ENCODE assay signal across 29 cellular contexts in genomic region chr7:105057472-105057871, GRCh38. TPM values are rescaled to one million over a fixed set of nuclear protein-coding genes. Genes with fewer than 3 reads are reported as not detected.
A peak's percentile ranks its signal among the peaks of the same experiment; 100 is the strongest.
DNase-seq lines count a peak whose midpoint lies in the region; ATAC-seq and TF ChIP-seq lines count a peak whose summit lies in the region.
"Had no signal": no experiment of that assay in that cellular context is flagged by ENCODE, and none has a peak within 500 bp of the region (broad histone marks: within the 10 kb centered on the region; RNA-seq: fewer than 3 reads in every experiment).

No MANE protein-coding gene starts in this region.

- ATAC-seq in activated B cell treated with CpG ODN at 0.5 μM for 24 hours (ENCODE audit: low read depth) = no peak
- ATAC-seq in natural killer cell = no peak
- ATAC-seq: activated CD8-positive, alpha-beta T cell treated with anti-CD3 and anti-CD28 coated beads for 36 hours; PC-3; upper lobe of right lung had no signal

- H3K36me3 ChIP-seq in CD4-positive, alpha-beta memory T cell (ENCODE audit: insufficient read depth, low read length) = no peaks in the 10 kb centered on the region
- no peaks in the 10 kb centered on the region for H3K36me3 ChIP-seq in vagina
- peaks cover 9% of the 10 kb centered on the region for H3K36me3 ChIP-seq in A673 (ENCODE audit: insufficient read depth, low read length, poor library complexity, severe bottlenecking)
- peaks cover 31% of the 10 kb centered on the region for H3K36me3 ChIP-seq in WERI-Rb-1
- H3K36me3 ChIP-seq: colonic mucosa, right atrium auricular region had no signal

- peaks cover 28% of the 10 kb centered on the region for H3K4me1 Mint-ChIP-seq in T-helper 2 cell treated with Interferon-gamma antibody and Interleukin-4, amounts not matched to agents 5 μg/mL and 100 μg/mL, for 36 hours (ENCODE audit: low read depth)
- H3K4me1 Mint-ChIP-seq in CD4-positive, alpha-beta memory T cell = peaks cover 53 to 90% (median 71%) of the 10 kb centered on the region in 4 donors
- peaks cover 50% of the 10 kb centered on the region for H3K4me1 Mint-ChIP-seq in activated B cell treated with CpG ODN at 0.5 μM for 24 hours
- H3K4me1 Mint-ChIP-seq in natural killer cell = peaks cover 63 to 67% of the 10 kb centered on the region in 2 donors
- H3K4me1 Mint-ChIP-seq: neural crest cell had no signal

- H3K36me3 Mint-ChIP-seq in T-helper 2 cell treated with Interferon-gamma antibody and Interleukin-4, amounts not matched to agents 5 μg/mL and 100 μg/mL, for 36 hours (ENCODE audit: low read depth) = peaks cover 25% of the 10 kb centered on the region
- H3K36me3 Mint-ChIP-seq in CD4-positive, alpha-beta memory T cell = peaks cover 13 to 69% of the 10 kb centered on the region in 2 donors
- H3K36me3 Mint-ChIP-seq in activated B cell treated with CpG ODN at 0.5 μM for 24 hours (ENCODE audit: low read depth) (peaks cover 75% of the 10 kb centered on the region), natural killer cell (no peaks in the 10 kb centered on the region)

- H3K4me1 ChIP-seq in CD4-positive, alpha-beta memory T cell (ENCODE audit: insufficient read depth, low read length) = peaks cover 88% of the 10 kb centered on the region
- peaks cover 41% of the 10 kb centered on the region for H3K4me1 ChIP-seq in vagina
- H3K4me1 ChIP-seq in A673 (ENCODE audit: insufficient read depth, low read length, poor library complexity, severe bottlenecking) = no peaks in the 10 kb centered on the region
- H3K4me1 ChIP-seq: colonic mucosa had no signal

- DNase-seq in T-helper 2 cell treated with Interferon-gamma antibody and Interleukin-4, amounts not matched to agents 5 μg/mL and 100 μg/mL, for 36 hours (ENCODE audit: low spot score) = no peak
- DNase-seq in T-helper 2 cell (no peak), activated B cell treated with CpG ODN at 0.5 μM for 24 hours (no peak), natural killer cell (no peak), vagina (ENCODE audit: extremely low spot score in 2 of 2) (no peak), A673 (ENCODE audit: low spot score) (no peak), WERI-Rb-1 (no peak)
- no peak for DNase-seq in CD4-positive, alpha-beta memory T cell
- DNase-seq: activated CD8-positive, alpha-beta T cell treated with anti-CD3 and anti-CD28 coated beads for 36 hours; activated naive CD4-positive, alpha-beta T cell; activated T-cell treated with anti-CD3 and anti-CD28 coated beads for 4 hours; amygdala; colonic mucosa; effector CD8-positive, alpha-beta T cell; midbrain; NCI-H1092 treated with DMSO at 0.1 percent for 48 hours; NCI-H187; NCI-H2171 treated with DMSO at 0.1 percent for 48 hours; NCI-H524; NK-92 treated with Interleukin-12 subunit alpha and Interleukin-12 subunit beta, amount 100 ng/mL, for 24 hours; PC-3; SK-N-SH; stimulated activated CD4-positive, alpha-beta T cell treated with anti-CD3 and anti-CD28 coated beads, Interleukin-2, amount 100 ng/mL, for 24 hours; substantia nigra; upper lobe of right lung had no signal

- H3K27ac ChIP-seq in CD4-positive, alpha-beta memory T cell (ENCODE audit: low read depth, low read length) = no peak overlapping the region
- H3K27ac ChIP-seq in vagina = no peak overlapping the region
- no peak overlapping the region for H3K27ac ChIP-seq in A673 (ENCODE audit: low read depth, low read length, poor library complexity, severe bottlenecking)
- H3K27ac ChIP-seq in WERI-Rb-1 = no peak overlapping the region
- H3K27ac ChIP-seq: 22Rv1, colonic mucosa, parathyroid adenoma, right atrium auricular region, upper lobe of right lung had no signal

- H3K27me3 Mint-ChIP-seq in T-helper 2 cell treated with Interferon-gamma antibody and Interleukin-4, amounts not matched to agents 5 μg/mL and 100 μg/mL, for 36 hours (ENCODE audit: low read depth) = no peaks in the 10 kb centered on the region
- no peaks in the 10 kb centered on the region for H3K27me3 Mint-ChIP-seq in CD4-positive, alpha-beta memory T cell
- H3K27me3 Mint-ChIP-seq in activated B cell treated with CpG ODN at 0.5 μM for 24 hours (no peaks in the 10 kb centered on the region), natural killer cell (ENCODE audit: low read depth in 2 of 2) (no peaks in the 10 kb centered on the region)
- H3K27me3 Mint-ChIP-seq: activated CD8-positive, alpha-beta T cell treated with anti-CD3 and anti-CD28 coated beads for 36 hours had no signal

- H3K4me3 ChIP-seq in CD4-positive, alpha-beta memory T cell (ENCODE audit: low read length in 2 of 2) = no peak overlapping the region
- no peak overlapping the region for H3K4me3 ChIP-seq in vagina
- no peak overlapping the region for H3K4me3 ChIP-seq in A673 (ENCODE audit: low read depth, low read length, poor library complexity, severe bottlenecking)
- H3K4me3 ChIP-seq in WERI-Rb-1 (ENCODE audit: low read depth, low read length) = no peak overlapping the region
- H3K4me3 ChIP-seq: colonic mucosa, right atrium auricular region, upper lobe of right lung had no signal

- H3K9me3 Mint-ChIP-seq in T-helper 2 cell treated with Interferon-gamma antibody and Interleukin-4, amounts not matched to agents 5 μg/mL and 100 μg/mL, for 36 hours = no peaks in the 10 kb centered on the region
- H3K9me3 Mint-ChIP-seq in CD4-positive, alpha-beta memory T cell = peaks cover 0 to 3% (median 0%) of the 10 kb centered on the region in 8 donors
- no peaks in the 10 kb centered on the region for H3K9me3 Mint-ChIP-seq in activated B cell treated with CpG ODN at 0.5 μM for 24 hours
- no peaks in the 10 kb centered on the region for H3K9me3 Mint-ChIP-seq in natural killer cell
- H3K9me3 Mint-ChIP-seq: activated CD8-positive, alpha-beta T cell treated with anti-CD3 and anti-CD28 coated beads for 36 hours; neural crest cell had no signal

- H3K4me3 Mint-ChIP-seq in T-helper 2 cell treated with Interferon-gamma antibody and Interleukin-4, amounts not matched to agents 5 μg/mL and 100 μg/mL, for 36 hours = no peak overlapping the region
- peak overlapping the region in 4 of 8 donors; percentile 6 to 59 (median 34) for H3K4me3 Mint-ChIP-seq in CD4-positive, alpha-beta memory T cell
- H3K4me3 Mint-ChIP-seq in activated B cell treated with CpG ODN at 0.5 μM for 24 hours (no peak overlapping the region), natural killer cell (no peak overlapping the region)
- H3K4me3 Mint-ChIP-seq: activated CD8-positive, alpha-beta T cell treated with anti-CD3 and anti-CD28 coated beads for 36 hours; neural crest cell had no signal

- intact Hi-C loops in CD4-positive, alpha-beta memory T cell (cut with micrococcal nuclease) = loop anchor here (5.0 kb wide), 1 partner anchor 75 kb away; no protein-coding TSS in a partner anchor
- intact Hi-C loops in activated B cell treated with CpG ODN at 0.5 μM for 24 hours (cut with micrococcal nuclease) (loop anchor here (2.0 to 5.0 kb wide), 2 partner anchors 17 to 135 kb away; no protein-coding TSS in a partner anchor), natural killer cell (cut with micrococcal nuclease) (loop anchor here (5.0 kb wide), 1 partner anchor 35 kb away; no protein-coding TSS in a partner anchor), vagina (cut with DNase I) (no loop called here), A673 (cut with micrococcal nuclease; ENCODE audit: unreplicated experiment) (no loop called here)

- no peaks in the 10 kb centered on the region for H3K27me3 ChIP-seq in CD4-positive, alpha-beta memory T cell (ENCODE audit: insufficient read depth, low read length)
- no peaks in the 10 kb centered on the region for H3K27me3 ChIP-seq in vagina
- no peaks in the 10 kb centered on the region for H3K27me3 ChIP-seq in A673 (replicated peaks; ENCODE audit: insufficient read depth, low read depth, low read length, poor library complexity)
- H3K27me3 ChIP-seq in WERI-Rb-1 (ENCODE audit: insufficient read depth, low read depth, severe bottlenecking) = no peaks in the 10 kb centered on the region
- H3K27me3 ChIP-seq: colonic mucosa, right atrium auricular region, upper lobe of right lung had no signal

- no TSS peak for BruUV-seq in A673 (replicated peaks; lab: Mats Ljungman, UMichigan)

- CTCF ChIA-PET in CD4-positive, alpha-beta memory T cell (lab: Charles Lee; ENCODE audit: partially characterized antibody) = interaction anchor here (1.0 to 1.2 kb wide), 3 partner anchors 9 to 163 kb away, joined by 3 read pairs; no protein-coding TSS in a partner anchor
- CTCF ChIA-PET in activated B cell treated with CpG ODN at 0.5 μM for 24 hours (lab: Charles Lee) (interaction anchor here (0.6 to 2.6 kb wide), 2 partner anchors 63 to 77 kb away, joined by 6 to 12 read pairs; no protein-coding TSS in a partner anchor), A673 (lab: Charles Lee) (no interaction called here)

- no peak for TF ChIP-seq POLR2A in vagina (IDR thresholded peaks at IDR 0.05)

- TF ChIP-seq CTCF in activated B cell treated with CpG ODN at 0.5 μM for 24 hours (IDR thresholded peaks at IDR 0.05) (no peak), natural killer cell (IDR thresholded peaks at IDR 0.05) (no peak), vagina (IDR thresholded peaks at IDR 0.05) (no peak), A673 (conservative IDR thresholded peaks at IDR 0.05; ENCODE audit: low read depth, low read length) (no peak), WERI-Rb-1 (IDR thresholded peaks at IDR 0.05; ENCODE audit: low read depth, low read length) (no peak)

- H3K27ac Mint-ChIP-seq in T-helper 2 cell treated with Interferon-gamma antibody and Interleukin-4, amounts not matched to agents 5 μg/mL and 100 μg/mL, for 36 hours = peak overlapping the region; percentile 50
- H3K27ac Mint-ChIP-seq in CD4-positive, alpha-beta memory T cell = peak overlapping the region; percentile 29 to 90 (median 76)
- H3K27ac Mint-ChIP-seq in activated B cell treated with CpG ODN at 0.5 μM for 24 hours = peak overlapping the region; percentile 50
- peak overlapping the region; percentile 10 to 75 for H3K27ac Mint-ChIP-seq in natural killer cell

- POLR2A ChIA-PET in CD4-positive, alpha-beta memory T cell (lab: Charles Lee; ENCODE audit: partially characterized antibody) = interaction anchor here (1.0 to 1.8 kb wide), 2 partner anchors 42 to 74 kb away, joined by 4 to 7 read pairs; no protein-coding TSS in a partner anchor
- POLR2A ChIA-PET in activated B cell treated with CpG ODN at 0.5 μM for 24 hours (lab: Charles Lee) (interaction anchor here (1.6 kb wide), 1 partner anchor 44 kb away, joined by 4 read pairs; no protein-coding TSS in a partner anchor), A673 (lab: Charles Lee; ENCODE audit: low non-redundant PET) (no interaction called here)

- no peaks in the 10 kb centered on the region for H3K9me3 ChIP-seq in CD4-positive, alpha-beta memory T cell (ENCODE audit: control insufficient read depth in 1 of 2, low read length in 2 of 2)
- no peaks in the 10 kb centered on the region for H3K9me3 ChIP-seq in vagina
- H3K9me3 ChIP-seq in A673 (ENCODE audit: low read depth, low read length, poor library complexity, severe bottlenecking) = no peaks in the 10 kb centered on the region
- H3K9me3 ChIP-seq in WERI-Rb-1 (ENCODE audit: severe bottlenecking) = no peaks in the 10 kb centered on the region
- H3K9me3 ChIP-seq: colonic mucosa, right atrium auricular region, SK-N-SH, upper lobe of right lung had no signal

RNA-seq across cellular contexts. Expression of gene KMT2E, which starts 43.5 kb away (rescaled TPM):
- 100 to 1,000 TPM; 213 to 224 TPM for total RNA-seq in CD4-positive, alpha-beta memory T cell
- 100 to 1,000 TPM; 109 to 244 TPM for polyA plus RNA-seq in CD4-positive, alpha-beta memory T cell
- total RNA-seq in activated B cell treated with CpG ODN at 0.5 μM for 24 hours = 164 and 183 TPM in 2 replicates
- 100 to 1,000 TPM; 272 to 353 (median 345) TPM for total RNA-seq in natural killer cell
- total RNA-seq in vagina = 98.7 TPM
- 63.9 and 67.2 TPM in 2 replicates for total RNA-seq in A673 (2021)

Comparison
In these comparisons a context has a peak if more than half of its experiments do, and no peak if none do; other contexts are left out.
1. intact Hi-C loops: an anchor here in CD4-positive, alpha-beta memory T cell (5.0 kb wide), activated B cell treated with CpG ODN at 0.5 μM for 24 hours (2.0 to 5.0 kb wide) and natural killer cell (5.0 kb wide); none called in vagina and A673.